12 cellular contexts compared by ENCODE assay signal in genomic region chr1:204255966-204256365, GRCh38. TPM values are rescaled to one million over a fixed set of nuclear protein-coding genes. Genes with fewer than 3 reads are reported as not detected.
DNase-seq lines count a peak whose midpoint lies in the region; ATAC-seq, FAIRE-seq and TF ChIP-seq lines count a peak whose summit lies in the region.
"Had no signal": no experiment of that assay in that cellular context is flagged by ENCODE, and none has a peak within 500 bp of the region (broad histone marks: within the 10 kb centered on the region; RNA-seq: fewer than 3 reads in every experiment).

No MANE protein-coding gene starts in this region.

- no peaks in the 10 kb centered on the region for H4K20me1 ChIP-seq in IMR-90 (ENCODE audit: insufficient read depth, low read length)
- H4K20me1 ChIP-seq in H1 (replicated peaks in 1 of 2; ENCODE audit: control insufficient read depth in 1 of 2, insufficient read depth in 2 of 2, low read length in 2 of 2) = no peaks in the 10 kb centered on the region

- no peak for TF ChIP-seq CTCF in AG04450 (IDR thresholded peaks at IDR 0.05; ENCODE audit: low read depth, low read length)
- no peak for TF ChIP-seq CTCF in IMR-90 (conservative IDR thresholded peaks at IDR 0.05; ENCODE audit: low read depth, low read length)
- TF ChIP-seq CTCF in H1 (IDR thresholded peaks at IDR 0.05; ENCODE audit: control extremely low read depth in 1 of 3, insufficient read depth in 1 of 3, low read depth in 1 of 3, low read length in 3 of 3) = 0 out of 4 replicates have a peak, but pooled peaks of 1 of the 3 experiments have one; percentile 1
- TF ChIP-seq CTCF in kidney (IDR thresholded peaks at IDR 0.05; ENCODE audit: borderline replicate concordance, extremely low read depth, insufficient read depth) = no peak
- no peak for TF ChIP-seq CTCF in sigmoid colon (IDR thresholded peaks at IDR 0.05)

- H4K8ac ChIP-seq in IMR-90 (ENCODE audit: low read depth in 2 of 2, low read length in 2 of 2) (peak overlapping the region; percentile 42 to 49; a peak in 3 of 4 replicates), H1 (ENCODE audit: extremely low read depth, insufficient read depth, low read length) (no peak overlapping the region)

- no TSS peak for BruUV-seq in IMR-90 (replicated peaks; lab: Mats Ljungman, UMichigan)

- no peaks in the 10 kb centered on the region for H3K23me2 ChIP-seq in H1 (ENCODE audit: low read depth, low read length)

- H3K9ac ChIP-seq in IMR-90 (ENCODE audit: low read depth, low read length) (peak overlapping the region; percentile 21; the same call in 1 of the 2 replicates), H1 (replicated peaks in 1 of 4; ENCODE audit: extremely low read depth in 1 of 4, low read depth in 3 of 4, low read length in 3 of 4) (no peak overlapping the region), kidney (ENCODE audit: low read length in 2 of 2) (peak overlapping the region in 1 of 2 donors; percentile 31)

- no peak overlapping the region for H3K4me2 ChIP-seq in IMR-90 (ENCODE audit: low read depth, low read length)
- H3K4me2 ChIP-seq in H1 (ENCODE audit: insufficient read depth in 1 of 2, low read depth in 2 of 2, low read length in 2 of 2) = peak overlapping the region; percentile 59 to 61

- H3K79me2 ChIP-seq in H1 (ENCODE audit: control insufficient read depth in 1 of 2, insufficient read depth in 2 of 2, low read length in 2 of 2) = no peaks in the 10 kb centered on the region

- H2BK5ac ChIP-seq in IMR-90 (ENCODE audit: low read depth, low read length, poor library complexity, severe bottlenecking) (no peak overlapping the region), H1 (ENCODE audit: low read depth, low read length) (peak overlapping the region; percentile 93)

- WGBS in IMR-90 (ENCODE audit: extremely low coverage in 2 of 2, insufficient read length in 1 of 2), 2 experiments = no CpG with 5 or more reads among the region's 5 CpGs
- WGBS in H1 (ENCODE audit: extremely low coverage in 1 of 2, insufficient coverage in 1 of 2, insufficient read length in 1 of 2, insufficient replicate concordance in 2 of 2, low coverage in 1 of 2, low lambda C conversion rate in 2 of 2, missing lambda C conversion rate in 1 of 2), 2 experiments = 57% methylated on average over 5 of the region's 5 CpGs; no CpG with 5 or more reads in 1 of the 2 experiments
- WGBS in sigmoid colon, 2 donors = 69 to 80% methylated on average over 5 of the region's 5 CpGs

- 0 out of 3 replicates have a peak overlapping the region, but pooled peaks have one; percentile 32 for H2BK15ac ChIP-seq in IMR-90 (ENCODE audit: low read depth, low read length)
- no peak overlapping the region for H2BK15ac ChIP-seq in H1 (ENCODE audit: low read length)

- H2AFZ ChIP-seq in IMR-90 (replicated peaks; ENCODE audit: low read length, poor library complexity) (peak overlapping the region; percentile 77), H1 (ENCODE audit: low read length) (no peak overlapping the region)

- H3K4me1 ChIP-seq in IMR-90 (ENCODE audit: control insufficient read depth, insufficient read depth, low read length) (peaks cover 19% of the 10 kb centered on the region), H1 (replicated peaks in 1 of 4; ENCODE audit: control insufficient read depth in 3 of 4, insufficient read depth in 4 of 4, low read length in 3 of 4) (peaks cover 15 to 30% (median 21%) of the 10 kb centered on the region in 4 experiments), kidney (ENCODE audit: control insufficient read depth in 1 of 2, insufficient read depth in 1 of 2, low read depth in 1 of 2, low read length in 2 of 2) (peaks cover 13 to 20% of the 10 kb centered on the region in 2 donors), sigmoid colon (no peaks in the 10 kb centered on the region)
- H3K4me1 ChIP-seq: Peyer's patch had no signal

- H2BK120ac ChIP-seq in IMR-90 (ENCODE audit: low read depth, low read length) = 0 out of 2 replicates have a peak overlapping the region, but pooled peaks have one; percentile 25
- H2BK120ac ChIP-seq in H1 (replicated peaks; ENCODE audit: low read depth, low read length) = peak overlapping the region; percentile 36

- H2BK20ac ChIP-seq in IMR-90 (ENCODE audit: low read depth, low read length) (peak overlapping the region; percentile 65), H1 (ENCODE audit: low read length) (peak overlapping the region; percentile 93)

- H3K4me3 ChIP-seq in AG04450 (ENCODE audit: low read depth, low read length) (no peak overlapping the region), IMR-90 (ENCODE audit: insufficient read depth, low read depth, low read length) (no peak overlapping the region), H1 (ENCODE audit: extremely low read depth in 1 of 4, insufficient read depth in 2 of 4, low read depth in 3 of 4, low read length in 4 of 4) (peak overlapping the region in 2 of 4 experiments; percentile 20 to 36; a peak in 1 of 8 replicates), kidney (ENCODE audit: low read length in 2 of 2) (no peak overlapping the region), sigmoid colon (no peak overlapping the region)
- H3K4me3 ChIP-seq: Peyer's patch, thoracic aorta had no signal

- intact Hi-C loops in IMR-90 (cut with micrococcal nuclease) (no loop called here), kidney (cut with DNase I) (no loop called here), sigmoid colon (cut with DNase I) (no loop called here)

- peak overlapping the region; percentile 52; the same call in 1 of the 2 replicates for H2AK5ac ChIP-seq in IMR-90 (ENCODE audit: low read depth, low read length)
- H2AK5ac ChIP-seq in H1 (ENCODE audit: low read depth, low read length) = peak overlapping the region; percentile 91

- TF ChIP-seq RAD21 in IMR-90 (IDR thresholded peaks at IDR 0.05; ENCODE audit: low read length) (no peak), H1 (IDR thresholded peaks at IDR 0.05 in 1 of 2, conservative IDR thresholded peaks at IDR 0.05 in 1 of 2; ENCODE audit: low read depth in 2 of 2, low read length in 2 of 2) (no peak)

- FAIRE-seq in H1 (lab: Jason Lieb, UNC) = peak; percentile 19
- no peak for FAIRE-seq in kidney (lab: Jason Lieb, UNC)

- ATAC-seq in IMR-90 (ENCODE audit: low read depth) = peak; percentile 73

- H3K4ac ChIP-seq in IMR-90 (ENCODE audit: low read depth, low read length) (peak overlapping the region; percentile 66), H1 (replicated peaks; ENCODE audit: insufficient read length, low read depth, low read length) (no peak overlapping the region)

- H3K23ac ChIP-seq in IMR-90 (ENCODE audit: low read depth, low read length) = peak overlapping the region; percentile 32
- no peak overlapping the region for H3K23ac ChIP-seq in H1 (ENCODE audit: insufficient read length)

- TF ChIP-seq POLR2A in IMR-90 (IDR thresholded peaks at IDR 0.05; ENCODE audit: low read depth, low read length) (no peak), H1 (IDR thresholded peaks at IDR 0.05; ENCODE audit: control extremely low read depth in 1 of 2, low read depth in 2 of 2, low read length in 2 of 2) (no peak), sigmoid colon (IDR thresholded peaks at IDR 0.05) (no peak)

- dilution Hi-C loops in IMR-90 (cut with HindIII; ENCODE audit: low sequenced_read_pairs, unreplicated experiment) = no loop called here

- TF ChIP-seq EP300 in H1 (IDR thresholded peaks at IDR 0.05; ENCODE audit: borderline replicate concordance in 1 of 2, low read depth in 2 of 2, low read length in 2 of 2) (no peak), sigmoid colon (IDR thresholded peaks at IDR 0.05) (no peak)

- peaks cover 17% of the 10 kb centered on the region for H3K36me3 ChIP-seq in IMR-90 (ENCODE audit: control insufficient read depth, insufficient read depth, low read length)
- peaks cover 0 to 4% (median 0%) of the 10 kb centered on the region in 4 experiments; a peak in 1 of 8 replicates for H3K36me3 ChIP-seq in H1 (ENCODE audit: control insufficient read depth in 2 of 4, insufficient read depth in 4 of 4, low read length in 3 of 4)
- peaks cover 18 to 42% of the 10 kb centered on the region in 2 donors for H3K36me3 ChIP-seq in kidney (ENCODE audit: control insufficient read depth in 1 of 2, insufficient read depth in 2 of 2, low read length in 2 of 2)
- no peaks in the 10 kb centered on the region for H3K36me3 ChIP-seq in sigmoid colon
- H3K36me3 ChIP-seq: thoracic aorta had no signal

- DNase-seq in AG04450 (ENCODE audit: low read depth, low spot score) (no peak), IMR-90 (peak; percentile 50), H1 (ENCODE audit: low read depth in 1 of 2, low spot score in 2 of 2) (no peak), kidney (no peak), sigmoid colon (no peak), G401 (ENCODE audit: low spot score) (no peak), T-helper 9 cell (no peak)
- no peak for DNase-seq in activated CD4-positive, alpha-beta T cell treated with anti-CD3 and anti-CD28 coated beads for 48 hours
- DNase-seq: AML-193, KBM-7, Peyer's patch had no signal

- no peaks in the 10 kb centered on the region for H3K79me1 ChIP-seq in IMR-90 (ENCODE audit: low read depth in 1 of 2, low read length in 2 of 2)
- H3K79me1 ChIP-seq in H1 (ENCODE audit: low read depth, low read length) = no peaks in the 10 kb centered on the region

- peak overlapping the region; percentile 21 for H3K27ac ChIP-seq in AG04450 (ENCODE audit: low read depth, low read length)
- peak overlapping the region; percentile 28 for H3K27ac ChIP-seq in IMR-90 (ENCODE audit: insufficient read depth, low read length)
- no peak overlapping the region for H3K27ac ChIP-seq in H1 (ENCODE audit: low read depth, low read length)
- H3K27ac ChIP-seq in kidney (ENCODE audit: low read depth in 2 of 2, low read length in 2 of 2) = peak overlapping the region; percentile 1 to 76
- no peak overlapping the region for H3K27ac ChIP-seq in sigmoid colon
- H3K27ac ChIP-seq: thoracic aorta had no signal

- H3K56ac ChIP-seq in IMR-90 (ENCODE audit: extremely low read depth, insufficient read depth, low read length) (no peak overlapping the region), H1 (replicated peaks; ENCODE audit: insufficient read length, low read depth, low read length) (no peak overlapping the region)

- H3K9me3 ChIP-seq in AG04450 (ENCODE audit: control insufficient read depth, insufficient read depth, low read length) = no peaks in the 10 kb centered on the region
- no peaks in the 10 kb centered on the region for H3K9me3 ChIP-seq in IMR-90 (ENCODE audit: control insufficient read depth, insufficient read depth, low read length)
- no peaks in the 10 kb centered on the region for H3K9me3 ChIP-seq in H1 (ENCODE audit: insufficient read depth in 2 of 2, low read depth in 1 of 2, low read length in 1 of 2)
- no peaks in the 10 kb centered on the region for H3K9me3 ChIP-seq in kidney (ENCODE audit: control insufficient read depth in 1 of 2, low read length in 2 of 2)
- H3K9me3 ChIP-seq in sigmoid colon = no peaks in the 10 kb centered on the region
- H3K9me3 ChIP-seq: Peyer's patch, thoracic aorta had no signal

- H2BK12ac ChIP-seq in H1 (ENCODE audit: low read depth, low read length) = peak overlapping the region; percentile 95; the same call in 1 of the 2 replicates

- H3K27me3 ChIP-seq in AG04450 (ENCODE audit: control insufficient read depth, insufficient read depth, low read length) = no peaks in the 10 kb centered on the region
- H3K27me3 ChIP-seq in IMR-90 (ENCODE audit: control insufficient read depth, insufficient read depth, low read length) = no peaks in the 10 kb centered on the region
- H3K27me3 ChIP-seq in H1 (replicated peaks in 1 of 4; ENCODE audit: control insufficient read depth in 3 of 4, extremely low read depth in 1 of 4, insufficient read depth in 3 of 4, low read length in 3 of 4) = no peaks in the 10 kb centered on the region
- no peaks in the 10 kb centered on the region for H3K27me3 ChIP-seq in sigmoid colon
- H3K27me3 ChIP-seq: Peyer's patch had no signal

- CTCF ChIA-PET in AG04450 (lab: Charles Lee) (interaction anchor here (1.7 to 7.1 kb wide), 5 partner anchors 42 to 142 kb away, joined by 5 to 187 read pairs (median 13); partner anchors contain the start of genes GOLT1A and PLEKHA6), IMR-90 (lab: Yijun Ruan, JAX) (interaction anchor here (1.1 kb wide), 1 partner anchor 104 kb away, joined by 3 read pairs; the partner anchor contains the start of gene PLEKHA6), H1 (lab: Charles Lee; ENCODE audit: partially characterized antibody) (interaction anchor here (0.8 to 19.1 kb wide), 18 partner anchors 9 to 143 kb away, joined by 3 to 335 read pairs (median 9); partner anchors contain the start of genes GOLT1A, KISS1 and PLEKHA6)

- H4K91ac ChIP-seq in IMR-90 (ENCODE audit: insufficient read depth, low read depth, low read length) (peak overlapping the region; percentile 73), H1 (replicated peaks; ENCODE audit: insufficient read length, low read length) (peak overlapping the region; percentile 76)

- peak overlapping the region; percentile 61 for H2AK9ac ChIP-seq in IMR-90 (replicated peaks; ENCODE audit: low read depth, low read length, poor library complexity)

- H3K14ac ChIP-seq in IMR-90 (replicated peaks; ENCODE audit: low read depth, low read length) (peak overlapping the region; percentile 54), H1 (ENCODE audit: insufficient read length) (no peak overlapping the region)

- in situ Hi-C loops in IMR-90 (cut with MboI; ENCODE audit: low sequenced_read_pairs) = no loop called here
- in situ Hi-C loops in G401 (cut with HindIII; ENCODE audit: low sequenced_read_pairs) = no loop called here

- POLR2A ChIA-PET in AG04450 (lab: Yijun Ruan, JAX) (no interaction called here), IMR-90 (lab: Charles Lee; ENCODE audit: unreplicated experiment) (no interaction called here), H1 (lab: Charles Lee; ENCODE audit: partially characterized antibody) (interaction anchor here (0.8 to 1.6 kb wide), 6 partner anchors 9 to 154 kb away, joined by 3 to 6 read pairs (median 3); partner anchors contain the start of gene PLEKHA6)

- H3K9me1 ChIP-seq in IMR-90 (ENCODE audit: insufficient read depth, low read length) = peaks cover 5% of the 10 kb centered on the region; the same call in 1 of the 2 replicates

- peak overlapping the region; percentile 17 for H3K18ac ChIP-seq in IMR-90 (ENCODE audit: low read depth, low read length)
- H3K18ac ChIP-seq in H1 (ENCODE audit: extremely low read depth, low read length) = peak overlapping the region; percentile 96

- H4K5ac ChIP-seq in IMR-90 (ENCODE audit: low read depth, low read length) = peak overlapping the region; percentile 40; the same call in 1 of the 2 replicates
- peak overlapping the region; percentile 24 for H4K5ac ChIP-seq in H1 (ENCODE audit: insufficient read length, low read depth, low read length)

RNA-seq across cellular contexts. Expression of gene GOLT1A, which starts 42.2 kb away (rescaled TPM):
- polyA plus RNA-seq in AG04450 (2011; rRNA removed) = not detected in 2 replicates
- polyA minus RNA-seq in AG04450 (2011; rRNA and poly(A)+ RNA removed) = not detected in 2 replicates
- total RNA-seq in IMR-90 (2012; rRNA removed) = not detected in 2 replicates
- polyA plus RNA-seq in IMR-90 (2012; rRNA removed) = 0.32 TPM in 1 of 2 replicates, not detected in the other
- polyA plus RNA-seq in IMR-90 (2012; cell fraction: cytosol; rRNA removed) = not detected in 2 replicates
- polyA plus RNA-seq in IMR-90 (2012; cell fraction: nucleus; rRNA removed; ENCODE audit: low replicate concordance) = 0.08 TPM in 1 of 2 replicates, not detected in the other
- total RNA-seq in H1 (2021; fragmentation: NEBNext Ultra II Directional; extraction: Animal tissue kit (Norgen Biotek cat#: 25700)) = 6.9 and 7.5 TPM in 2 replicates
- polyA plus RNA-seq in H1 (2011; rRNA removed) = 8.5 and 9.5 TPM in 2 replicates
- polyA plus RNA-seq in H1 (2011; cell fraction: cytosol; rRNA removed) = 8.6 TPM
- 14.3 TPM for polyA plus RNA-seq in H1 (2011; cell fraction: nucleus; rRNA removed)
- polyA plus RNA-seq in H1 (2012, experiment 1 of 2) = 8.0 to 8.9 TPM (median 8.3 TPM) in 4 replicates
- polyA plus RNA-seq in H1 (2012, experiment 2 of 2) = 8.8 TPM
- polyA plus RNA-seq in H1 (2013, experiment 1 of 2) = 5.5 TPM
- 7.7 TPM for polyA plus RNA-seq in H1 (2013, experiment 2 of 2)
- 2.3 and 3.5 TPM in 2 replicates for polyA minus RNA-seq in H1 (2011; rRNA and poly(A)+ RNA removed)
- 2.3 TPM for polyA minus RNA-seq in H1 (2011; cell fraction: cytosol; rRNA and poly(A)+ RNA removed)
- 7.8 TPM for polyA minus RNA-seq in H1 (2011; cell fraction: nucleus; rRNA and poly(A)+ RNA removed)
- 8.9 TPM for total RNA-seq in kidney
- polyA plus RNA-seq in kidney (ENCODE audit: insufficient read depth, low read depth, low replicate concordance) = 47.7 TPM
- total RNA-seq in sigmoid colon = not detected
- 10 to 100 TPM in 2 of 3 donors, 1 to 10 TPM in 1; 9.6 to 12.5 (median 12.0) TPM for polyA plus RNA-seq in sigmoid colon
- total RNA-seq in G401 (2014; rRNA removed; shearing (Covaris generic)) = not detected in 2 replicates
- total RNA-seq: thoracic aorta had no signal

RNA-seq across cellular contexts. Expression of gene KISS1, which starts 59.7 kb away (rescaled TPM):
- 3.4 and 7.0 TPM in 2 replicates for polyA plus RNA-seq in AG04450 (2011; rRNA removed)
- polyA minus RNA-seq in AG04450 (2011; rRNA and poly(A)+ RNA removed) = 2.0 and 3.2 TPM in 2 replicates
- total RNA-seq in IMR-90 (2012; rRNA removed) = 7.2 and 11.7 TPM in 2 replicates
- 27.3 and 34.7 TPM in 2 replicates for polyA plus RNA-seq in IMR-90 (2012; rRNA removed)
- 26.9 and 33.4 TPM in 2 replicates for polyA plus RNA-seq in IMR-90 (2012; cell fraction: cytosol; rRNA removed)
- polyA plus RNA-seq in IMR-90 (2012; cell fraction: nucleus; rRNA removed; ENCODE audit: low replicate concordance) = 6.2 and 14.8 TPM in 2 replicates
- 0.88 TPM in 1 of 2 replicates, not detected in the other for total RNA-seq in H1 (2021; fragmentation: NEBNext Ultra II Directional; extraction: Animal tissue kit (Norgen Biotek cat#: 25700))
- polyA plus RNA-seq in H1 (2011; rRNA removed) = 0.71 and 0.83 TPM in 2 replicates
- polyA plus RNA-seq in H1 (2011; cell fraction: cytosol; rRNA removed) = 0.59 TPM
- 0.50 TPM for polyA plus RNA-seq in H1 (2011; cell fraction: nucleus; rRNA removed)
- 0.37 TPM in 1 of 4 replicates, not detected in the others for polyA plus RNA-seq in H1 (2012, experiment 1 of 2)
- polyA plus RNA-seq in H1 (2012, experiment 2 of 2) = 0.51 TPM
- polyA plus RNA-seq in H1 (2013, experiment 1 of 2) = 0.32 TPM
- 0.07 TPM for polyA plus RNA-seq in H1 (2013, experiment 2 of 2)
- not detected in 2 replicates for polyA minus RNA-seq in H1 (2011; rRNA and poly(A)+ RNA removed)
- polyA minus RNA-seq in H1 (2011; cell fraction: cytosol; rRNA and poly(A)+ RNA removed) = not detected
- not detected for polyA minus RNA-seq in H1 (2011; cell fraction: nucleus; rRNA and poly(A)+ RNA removed)
- 0.50 TPM for total RNA-seq in kidney
- 25.2 TPM for polyA plus RNA-seq in kidney (ENCODE audit: insufficient read depth, low read depth, low replicate concordance)
- not detected for total RNA-seq in sigmoid colon
- polyA plus RNA-seq in sigmoid colon = 1 to 10 TPM in 1 of 3 donors, not detected in 2; 1.2 TPM
- total RNA-seq in G401 (2014; rRNA removed; shearing (Covaris generic)) = 0.25 TPM in 1 of 2 replicates, not detected in the other
- total RNA-seq: thoracic aorta had no signal

Comparison
In these comparisons a context has a peak if more than half of its experiments do, and no peak if none do; other contexts are left out.
1. H3K27ac ChIP-seq: peak in AG04450 (single experiment), IMR-90 (single experiment) and kidney (2 of 2); none in H1 (single experiment) and sigmoid colon (0 of 4).